8 cellular contexts compared by ENCODE assay signal in the genomic region with DNA sequence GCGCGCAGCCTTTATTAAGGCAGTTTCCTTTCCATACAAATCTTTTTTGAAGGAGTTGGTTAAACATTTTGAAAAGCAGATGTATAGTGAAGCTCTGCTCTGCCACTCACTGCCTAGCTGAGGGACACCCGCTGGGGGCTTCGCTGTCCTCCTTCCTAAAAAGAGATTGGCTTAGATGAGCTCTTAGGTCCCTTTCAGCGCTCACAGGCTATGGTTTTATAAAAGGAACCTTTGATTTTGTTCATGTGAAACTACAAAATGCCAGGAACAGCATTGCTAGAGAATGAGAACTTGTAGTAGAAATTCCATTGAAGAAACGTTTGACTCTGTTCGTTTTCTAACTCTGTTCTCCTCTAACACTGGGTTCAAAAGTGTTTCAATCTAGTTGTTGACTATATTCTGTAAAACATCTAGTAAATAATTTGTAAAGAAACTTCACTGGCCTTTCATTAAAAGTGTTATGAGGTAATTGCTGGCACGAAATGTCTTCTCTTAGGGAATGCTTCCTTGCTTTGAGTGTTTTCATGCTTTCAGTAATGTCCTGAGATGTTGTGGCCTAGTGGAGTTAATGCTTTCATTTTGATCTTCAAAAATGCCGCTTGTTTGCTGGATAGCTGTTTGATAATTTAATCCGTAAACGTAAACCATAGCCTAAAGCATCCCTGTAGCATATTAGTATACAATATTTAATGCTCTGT. TPM values are rescaled to one million over a fixed set of nuclear protein-coding genes. Genes with fewer than 3 reads are reported as not detected.
DNase-seq lines count a peak whose midpoint lies in the region; ATAC-seq, FAIRE-seq and TF ChIP-seq lines count a peak whose summit lies in the region.

No MANE protein-coding gene starts in this region.

- H3K27me3 ChIP-seq in Panc1 (ENCODE audit: control insufficient read depth, insufficient read depth, low read length) (no peaks in the 10 kb centered on the region), osteoblast (ENCODE audit: insufficient read depth, low read length) (no peaks in the 10 kb centered on the region)

- FAIRE-seq in urothelium cell line (lab: Jason Lieb, UNC) (no peak), RCC 7860 (lab: Jason Lieb, UNC) (no peak)

- POLR2A ChIA-PET in Panc1 (lab: Charles Lee) = no interaction called here

- ATAC-seq in Panc1 (no peak), HG02884 (IDR thresholded peaks at IDR 0.05; ENCODE audit: unreplicated experiment) (no peak), GM18520 (IDR thresholded peaks at IDR 0.05; ENCODE audit: unreplicated experiment) (no peak)

- H3K79me2 ChIP-seq in osteoblast (ENCODE audit: insufficient read depth, low read length) = peaks cover 61% of the 10 kb centered on the region

- BruUV-seq in Panc1 (replicated peaks; lab: Mats Ljungman, UMichigan) = TSS peak; percentile 75

- intact Hi-C loops in Panc1 (cut with micrococcal nuclease; ENCODE audit: unreplicated experiment) = no loop called here

- no peak for DNase-seq in GM12864 (ENCODE audit: low read depth)
- no peak for DNase-seq in Panc1 (ENCODE audit: low read depth, low spot score)
- peak; percentile 28 for DNase-seq in epithelial cell of esophagus (ENCODE audit: low read depth)
- DNase-seq in osteoblast (ENCODE audit: insufficient read length, low spot score, missing footprints) = peak; percentile 76
- no peak for DNase-seq in urothelium cell line (ENCODE audit: low spot score)
- no peak for DNase-seq in RCC 7860 (ENCODE audit: low spot score)

- peak overlapping the region; percentile 98 for H3K4me2 ChIP-seq in osteoblast (ENCODE audit: insufficient read depth, low read length)

- in situ Hi-C loops in Panc1 (cut with HindIII; ENCODE audit: low pct_unique_long_range_greater_than_20kb, low sequenced_read_pairs) = no loop called here

- H3K4me3 ChIP-seq in GM12864 (ENCODE audit: low read depth, low read length) (peak overlapping the region; percentile 88), Panc1 (ENCODE audit: low read depth in 2 of 2, low read length in 2 of 2) (peak overlapping the region; percentile 78 to 89), epithelial cell of esophagus (ENCODE audit: low read length) (peak overlapping the region; percentile 98), osteoblast (ENCODE audit: insufficient read depth, low read length) (peak overlapping the region; percentile 99)

- H3K27ac ChIP-seq in Panc1 (ENCODE audit: low read length) = peak overlapping the region; percentile 75
- peak overlapping the region; percentile 88 for H3K27ac ChIP-seq in osteoblast (ENCODE audit: low read depth, low read length)

- TF ChIP-seq CTCF in GM12864 (IDR thresholded peaks at IDR 0.05; ENCODE audit: low read depth, low read length, missing control alignments) = no peak
- TF ChIP-seq CTCF in Panc1 (IDR thresholded peaks at IDR 0.05) = no peak
- no peak for TF ChIP-seq CTCF in epithelial cell of esophagus (IDR thresholded peaks at IDR 0.05; ENCODE audit: insufficient read depth, low read depth, low read length, missing control alignments)
- TF ChIP-seq CTCF in osteoblast (IDR thresholded peaks at IDR 0.05; ENCODE audit: extremely low read depth, low read depth, low read length) = no peak

- peaks cover 50% of the 10 kb centered on the region for H4K20me1 ChIP-seq in osteoblast (ENCODE audit: insufficient read depth, low read length)

- H3K36me3 ChIP-seq in Panc1 (ENCODE audit: control insufficient read depth, insufficient read depth, low read length) = peaks cover 5% of the 10 kb centered on the region; the same call in 1 of the 2 replicates
- H3K36me3 ChIP-seq in osteoblast (ENCODE audit: insufficient read depth, low read length) = no peaks in the 10 kb centered on the region

- no peaks in the 10 kb centered on the region for H3K9me3 ChIP-seq in Panc1 (ENCODE audit: control insufficient read depth, insufficient read depth, low read depth, low read length)
- H3K9me3 ChIP-seq in osteoblast (ENCODE audit: low read depth, low read length) = no peaks in the 10 kb centered on the region

- H3K4me1 ChIP-seq in Panc1 (ENCODE audit: control insufficient read depth, insufficient read depth, low read length) (peaks cover 13% of the 10 kb centered on the region), osteoblast (ENCODE audit: insufficient read depth, low read length) (peaks cover 20% of the 10 kb centered on the region)

- H2AFZ ChIP-seq in osteoblast (ENCODE audit: low read length) = no peak overlapping the region

- CTCF ChIA-PET in Panc1 (lab: Charles Lee) = interaction anchor here (0.6 kb wide), 1 partner anchor 83 kb away, joined by 10 read pairs; no protein-coding TSS in a partner anchor

RNA-seq across cellular contexts. Expression of gene MARK3, which starts 1.6 kb away (rescaled TPM):
- total RNA-seq in Panc1 (2021; ENCODE audit: unreplicated experiment) (56.1 TPM), osteoblast (101 and 108 TPM in 2 replicates)
- 53.3 TPM for polyA plus RNA-seq in Panc1 (2012; ENCODE audit: insufficient read length)

RNA-seq across cellular contexts. Expression of gene EIF5, which starts 52.7 kb away (rescaled TPM):
- total RNA-seq in Panc1 (2021; ENCODE audit: unreplicated experiment) (238 TPM), osteoblast (197 and 221 TPM in 2 replicates)
- polyA plus RNA-seq in Panc1 (2012; ENCODE audit: insufficient read length) = 91.2 TPM

Comparison
In these comparisons a context has a peak if more than half of its experiments do, and no peak if none do; other contexts are left out.
1. DNase-seq: peak in epithelial cell of esophagus (single experiment) and osteoblast (single experiment); none in GM12864 (single experiment), Panc1 (single experiment), urothelium cell line (single experiment) and RCC 7860 (single experiment).
2. Peak in every context shown above with its lines, with median percentiles within 50 percentile points of each other: H3K4me3 ChIP-seq.